8 cellular contexts compared by ENCODE assay signal in genomic region chr19:45601524-45602522, GRCh38. TPM values are rescaled to one million over a fixed set of nuclear protein-coding genes. Genes with fewer than 3 reads are reported as not detected.
A peak's percentile ranks its signal among the peaks of the same experiment; 100 is the strongest.
DNase-seq lines count a peak whose midpoint lies in the region; ATAC-seq and TF ChIP-seq lines count a peak whose summit lies in the region.

GPR4 (minus strand) TSS chr19:45602212; CDS start chr19:45591866, 10,346 bp downstream.

- H3K36me3 Mint-ChIP-seq in CD14-positive monocyte (peaks cover 0 to 16% of the 10 kb centered on the region in 2 donors), neural progenitor cell (no peaks in the 10 kb centered on the region)

- H3K27me3 ChIP-seq in Peyer's patch (peaks cover 0 to 43% of the 10 kb centered on the region in 2 donors), neural progenitor cell (peaks cover 71% of the 10 kb centered on the region)

- H3K4me2 ChIP-seq in neural progenitor cell = peak within 1 kb of the TSS; percentile 49

- no peak for TF ChIP-seq POLR2A in Peyer's patch (IDR thresholded peaks at IDR 0.05)

- no peak within 1 kb of the TSS for H2AFZ ChIP-seq in neural progenitor cell (replicated peaks)

- peak within 1 kb of the TSS; percentile 21 to 86 for H3K4me3 Mint-ChIP-seq in CD14-positive monocyte
- H3K4me3 Mint-ChIP-seq in neural progenitor cell = peak within 1 kb of the TSS; percentile 33

- H3K27ac ChIP-seq in Peyer's patch = peak within 1 kb of the TSS in 3 of 4 donors; percentile 49 to 58 (median 57)
- no peak within 1 kb of the TSS for H3K27ac ChIP-seq in neural progenitor cell

- H3K36me3 ChIP-seq in Peyer's patch (no peaks in the 10 kb centered on the region), neural progenitor cell (no peaks in the 10 kb centered on the region)

- H3K27me3 Mint-ChIP-seq in CD14-positive monocyte (ENCODE audit: low read depth in 3 of 3) (peaks cover 70 to 80% (median 74%) of the 10 kb centered on the region in 3 donors), neural progenitor cell (ENCODE audit: insufficient read depth, low read depth) (peaks cover 56% of the 10 kb centered on the region)

- TF ChIP-seq CTCF in CD14-positive monocyte (IDR thresholded peaks at IDR 0.05) (no peak), Peyer's patch (IDR thresholded peaks at IDR 0.05) (no peak), fibroblast of the aortic adventitia (IDR thresholded peaks at IDR 0.05; ENCODE audit: insufficient read depth, low read length) (no peak), neural progenitor cell (IDR thresholded peaks at IDR 0.05) (no peak)

- no peaks in the 10 kb centered on the region for H4K20me1 ChIP-seq in neural progenitor cell (ENCODE audit: low read depth)

- H3K4me1 Mint-ChIP-seq in CD14-positive monocyte (peaks cover 42% of the 10 kb centered on the region), neural progenitor cell (peaks cover 31% of the 10 kb centered on the region)

- no peak within 1 kb of the TSS for H3K9ac ChIP-seq in neural progenitor cell

- H3K4me3 ChIP-seq in Peyer's patch (peak within 1 kb of the TSS in 3 of 4 donors; percentile 12 to 39 (median 16)), fibroblast of the aortic adventitia (ENCODE audit: low read depth, low read length) (peak within 1 kb of the TSS; percentile 78), neural progenitor cell (peak within 1 kb of the TSS; percentile 11)

- no peaks in the 10 kb centered on the region for H3F3A ChIP-seq in neural progenitor cell (ENCODE audit: low read depth)

- H3K9me3 ChIP-seq in Peyer's patch (no peaks in the 10 kb centered on the region), neural progenitor cell (ENCODE audit: low read depth) (no peaks in the 10 kb centered on the region)

- DNase-seq in CD14-positive monocyte (ENCODE audit: low spot score) = no peak
- no peak for DNase-seq in Peyer's patch
- DNase-seq in fibroblast of the aortic adventitia (ENCODE audit: low read depth) = no peak
- DNase-seq in neural progenitor cell (ENCODE audit: low spot score) = peak; percentile 81
- no peak for DNase-seq in NCI-H345 (lab: John Stamatoyannopoulos, UW)
- no peak for DNase-seq in NCI-H524 (lab: John Stamatoyannopoulos, UW)

- H3K27ac Mint-ChIP-seq in CD14-positive monocyte (no peak within 1 kb of the TSS), neural progenitor cell (no peak within 1 kb of the TSS)

- peaks cover 0 to 13% (median 5%) of the 10 kb centered on the region in 4 donors for H3K4me1 ChIP-seq in Peyer's patch
- no peaks in the 10 kb centered on the region for H3K4me1 ChIP-seq in neural progenitor cell

- no peak for ATAC-seq in HG02798 (IDR thresholded peaks at IDR 0.05; ENCODE audit: poor library complexity, unreplicated experiment)
- ATAC-seq in GM21619 (IDR thresholded peaks at IDR 0.05; ENCODE audit: unreplicated experiment) = no peak

- H3K9me3 Mint-ChIP-seq in CD14-positive monocyte = peaks cover 0 to 24% (median 9%) of the 10 kb centered on the region in 7 donors
- H3K9me3 Mint-ChIP-seq in neural progenitor cell = no peaks in the 10 kb centered on the region

- intact Hi-C loops in CD14-positive monocyte (cut with micrococcal nuclease) = no loop called here

- H3K79me2 ChIP-seq in neural progenitor cell (ENCODE audit: low read depth) = no peaks in the 10 kb centered on the region

RNA-seq across cellular contexts. Expression of gene GPR4, which starts in this region (rescaled TPM):
- not detected for polyA plus RNA-seq in CD14-positive monocyte
- 1 to 10 TPM in 2 of 4 donors, under 1 TPM in 2; 0.18 to 3.4 (median 1.7) TPM for total RNA-seq in Peyer's patch
- total RNA-seq in fibroblast of the aortic adventitia (ENCODE audit: low replicate concordance) = 0.16 TPM in 1 of 2 replicates, not detected in the other
- not detected in 2 replicates for total RNA-seq in neural progenitor cell (ENCODE audit: low replicate concordance)

Comparison
In these comparisons a context has a peak if more than half of its experiments do, and no peak if none do; other contexts are left out.
1. Peak in DNase-seq, H3K4me3 ChIP-seq and H3K4me2 ChIP-seq in neural progenitor cell; RNA of the gene not detected or under 1 TPM.
2. H3K4me3 ChIP-seq: peak in every context shown above with its lines; median percentile 78 in fibroblast of the aortic adventitia; 16 in Peyer's patch; 11 in neural progenitor cell.